Comparison of ENCODE assay signal across 21 cellular contexts in the genomic region with DNA sequence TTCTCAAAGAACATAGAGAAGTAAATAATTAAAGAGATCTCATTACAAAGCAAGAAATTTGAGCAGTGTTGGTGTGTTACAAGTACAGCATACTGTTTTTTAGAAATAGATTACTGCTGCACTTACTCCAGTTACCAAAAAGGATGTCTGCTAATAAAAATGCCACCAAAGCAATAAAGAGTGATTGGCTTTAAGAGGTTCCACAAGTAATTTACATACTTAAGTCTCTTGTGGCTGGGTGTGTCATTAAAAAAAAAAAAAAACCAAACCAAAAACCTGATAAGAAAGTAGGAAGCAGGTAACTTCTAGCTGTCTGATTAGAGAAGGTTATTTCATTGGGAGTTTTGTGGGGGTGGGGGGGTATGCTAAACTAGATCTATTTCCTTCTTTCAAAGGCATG. TPM values are rescaled to one million over a fixed set of nuclear protein-coding genes. Genes with fewer than 3 reads are reported as not detected.
DNase-seq lines count a peak whose midpoint lies in the region; ATAC-seq, FAIRE-seq and TF ChIP-seq lines count a peak whose summit lies in the region.
"Had no signal": no experiment of that assay in that cellular context is flagged by ENCODE, and none has a peak within 500 bp of the region (broad histone marks: within the 10 kb centered on the region; RNA-seq: fewer than 3 reads in every experiment).

No MANE protein-coding gene starts in this region.

- intact Hi-C loops in activated CD4-positive, alpha-beta memory T cell treated with anti-CD3 and anti-CD28 coated beads for 36 hours (cut with micrococcal nuclease): no loop called here

- no peak overlapping the region for H2AFZ ChIP-seq in OCI-LY3 (ENCODE audit: low read depth, low read length)
- H2AFZ ChIP-seq: parathyroid adenoma had no signal

- H3K9ac ChIP-seq in OCI-LY3 (ENCODE audit: low read length): no peak overlapping the region
- H3K9ac ChIP-seq: parathyroid adenoma had no signal

- peaks cover 15% of the 10 kb centered on the region; the same call in 1 of the 2 replicates for H4K20me1 ChIP-seq in OCI-LY3 (ENCODE audit: insufficient read depth, low read length)

- H3K4me2 ChIP-seq in OCI-LY3 (ENCODE audit: low read length): 0 out of 2 replicates have a peak overlapping the region, but pooled peaks have one; percentile 3

- no peak overlapping the region for H3K4me3 ChIP-seq in OCI-LY3 (ENCODE audit: low read length)
- H3K4me3 ChIP-seq: cardiac muscle cell, lower lobe of right lung, sigmoid colon, thoracic aorta had no signal

- TF ChIP-seq CTCF in OCI-LY3 (IDR thresholded peaks at IDR 0.05; ENCODE audit: low read depth, low read length): no peak

- no peaks in the 10 kb centered on the region for H3K27me3 ChIP-seq in OCI-LY3 (ENCODE audit: low read depth, low read length)
- H3K27me3 ChIP-seq: cardiac muscle cell, sigmoid colon had no signal

- no peak overlapping the region for H3K4me3 Mint-ChIP-seq in activated T-cell treated with anti-CD3 and anti-CD28 coated beads, Interleukin-2, amount 50 U/mL, for 72 hours
- H3K4me3 Mint-ChIP-seq in stimulated activated memory B cell treated with anti-CD40 and anti-IgM and Interleukin-4, amounts not matched to agents 10 μg/mL and 1 μg/mL and 100 μg/mL, for 72 hours: no peak overlapping the region
- no peak overlapping the region for H3K4me3 Mint-ChIP-seq in activated CD4-positive, alpha-beta memory T cell treated with anti-CD3 and anti-CD28 coated beads for 36 hours
- H3K4me3 Mint-ChIP-seq: CD14-positive monocyte; immature natural killer cell; stimulated activated effector memory CD8-positive, alpha-beta T cell treated with anti-CD3 and anti-CD28 coated beads, Interleukin-12 subunit alpha, Interleukin-12 subunit beta, amount 100 ng/mL, for 72 hours had no signal

- no peak overlapping the region for H3K27ac ChIP-seq in OCI-LY3 (ENCODE audit: low read length)
- H3K27ac ChIP-seq: cardiac muscle cell, lower lobe of right lung, parathyroid adenoma, sigmoid colon, thoracic aorta had no signal

- peak overlapping the region; percentile 68 for H3K27ac Mint-ChIP-seq in activated T-cell treated with anti-CD3 and anti-CD28 coated beads, Interleukin-2, amount 50 U/mL, for 72 hours
- peak overlapping the region; percentile 55 for H3K27ac Mint-ChIP-seq in stimulated activated memory B cell treated with anti-CD40 and anti-IgM and Interleukin-4, amounts not matched to agents 10 μg/mL and 1 μg/mL and 100 μg/mL, for 72 hours
- no peak overlapping the region for H3K27ac Mint-ChIP-seq in activated CD4-positive, alpha-beta memory T cell treated with anti-CD3 and anti-CD28 coated beads for 36 hours

- H3K79me2 ChIP-seq in OCI-LY3 (ENCODE audit: low read length): no peaks in the 10 kb centered on the region

- no peaks in the 10 kb centered on the region for H3K9me3 Mint-ChIP-seq in activated T-cell treated with anti-CD3 and anti-CD28 coated beads, Interleukin-2, amount 50 U/mL, for 72 hours
- no peaks in the 10 kb centered on the region for H3K9me3 Mint-ChIP-seq in stimulated activated memory B cell treated with anti-CD40 and anti-IgM and Interleukin-4, amounts not matched to agents 10 μg/mL and 1 μg/mL and 100 μg/mL, for 72 hours
- H3K9me3 Mint-ChIP-seq in activated CD4-positive, alpha-beta memory T cell treated with anti-CD3 and anti-CD28 coated beads for 36 hours: no peaks in the 10 kb centered on the region
- H3K9me3 Mint-ChIP-seq: CD14-positive monocyte; immature natural killer cell; stimulated activated effector memory CD8-positive, alpha-beta T cell treated with anti-CD3 and anti-CD28 coated beads, Interleukin-12 subunit alpha, Interleukin-12 subunit beta, amount 100 ng/mL, for 72 hours had no signal

- peaks cover 22% of the 10 kb centered on the region for H3K4me1 ChIP-seq in OCI-LY3 (ENCODE audit: low read length)
- H3K4me1 ChIP-seq: parathyroid adenoma, sigmoid colon had no signal

- no peaks in the 10 kb centered on the region for H3K27me3 Mint-ChIP-seq in activated T-cell treated with anti-CD3 and anti-CD28 coated beads, Interleukin-2, amount 50 U/mL, for 72 hours (ENCODE audit: low read depth)
- H3K27me3 Mint-ChIP-seq in stimulated activated memory B cell treated with anti-CD40 and anti-IgM and Interleukin-4, amounts not matched to agents 10 μg/mL and 1 μg/mL and 100 μg/mL, for 72 hours: no peaks in the 10 kb centered on the region
- no peaks in the 10 kb centered on the region for H3K27me3 Mint-ChIP-seq in activated CD4-positive, alpha-beta memory T cell treated with anti-CD3 and anti-CD28 coated beads for 36 hours

- POLR2A ChIA-PET in activated CD4-positive, alpha-beta memory T cell treated with anti-CD3 and anti-CD28 coated beads for 36 hours (lab: Charles Lee): no interaction called here

- no peaks in the 10 kb centered on the region for H3K9me3 ChIP-seq in OCI-LY3 (ENCODE audit: insufficient read depth, low read length)
- H3K9me3 ChIP-seq: lower lobe of right lung, sigmoid colon, thoracic aorta had no signal

- CTCF ChIA-PET in activated CD4-positive, alpha-beta memory T cell treated with anti-CD3 and anti-CD28 coated beads for 36 hours (lab: Charles Lee): no interaction called here

- ATAC-seq in activated T-cell treated with anti-CD3 and anti-CD28 coated beads, Interleukin-2, amount 50 U/mL, for 72 hours (replicated peaks in 1 of 2): no peak
- peak; percentile 64 for ATAC-seq in stimulated activated memory B cell treated with anti-CD40 and anti-IgM and Interleukin-4, amounts not matched to agents 10 μg/mL and 1 μg/mL and 100 μg/mL, for 72 hours
- ATAC-seq: lower lobe of right lung; stimulated activated effector memory CD8-positive, alpha-beta T cell treated with anti-CD3 and anti-CD28 coated beads, Interleukin-12 subunit alpha, Interleukin-12 subunit beta, amount 100 ng/mL, for 72 hours had no signal

- H3K36me3 Mint-ChIP-seq in activated T-cell treated with anti-CD3 and anti-CD28 coated beads, Interleukin-2, amount 50 U/mL, for 72 hours (ENCODE audit: insufficient read depth in 2 of 2): peaks cover 4 to 25% of the 10 kb centered on the region in 2 donors
- H3K36me3 Mint-ChIP-seq in stimulated activated memory B cell treated with anti-CD40 and anti-IgM and Interleukin-4, amounts not matched to agents 10 μg/mL and 1 μg/mL and 100 μg/mL, for 72 hours: peaks cover 57% of the 10 kb centered on the region
- H3K36me3 Mint-ChIP-seq in activated CD4-positive, alpha-beta memory T cell treated with anti-CD3 and anti-CD28 coated beads for 36 hours: peaks cover 48% of the 10 kb centered on the region

- peaks cover 85% of the 10 kb centered on the region for H3K4me1 Mint-ChIP-seq in activated T-cell treated with anti-CD3 and anti-CD28 coated beads, Interleukin-2, amount 50 U/mL, for 72 hours (ENCODE audit: low read depth)
- peaks cover 31% of the 10 kb centered on the region for H3K4me1 Mint-ChIP-seq in stimulated activated memory B cell treated with anti-CD40 and anti-IgM and Interleukin-4, amounts not matched to agents 10 μg/mL and 1 μg/mL and 100 μg/mL, for 72 hours
- H3K4me1 Mint-ChIP-seq in activated CD4-positive, alpha-beta memory T cell treated with anti-CD3 and anti-CD28 coated beads for 36 hours (ENCODE audit: low read depth): peaks cover 74% of the 10 kb centered on the region

- FAIRE-seq in islet of Langerhans (lab: Jason Lieb, UNC): peak; percentile 27

- peaks cover 55% of the 10 kb centered on the region for H3K36me3 ChIP-seq in OCI-LY3 (replicated peaks; ENCODE audit: low read depth, low read length)

- DNase-seq in activated T-cell treated with anti-CD3 and anti-CD28 coated beads, Interleukin-2, amount 50 U/mL, for 72 hours: no peak
- DNase-seq in activated T-cell treated with anti-CD3 and anti-CD28 coated beads, Interleukin-2, amount 50 U/mL, for 48 hours: no peak
- DNase-seq in HuH-7.5 (ENCODE audit: low spot score) (no peak), NCI-H69 (lab: John Stamatoyannopoulos, UW) (no peak)
- DNase-seq in activated CD4-positive, alpha-beta memory T cell treated with anti-CD3 and anti-CD28 coated beads for 36 hours: no peak
- DNase-seq: activated effector memory CD4-positive, alpha-beta T cell treated with anti-CD3 and anti-CD28 coated beads, Interleukin-2, amount 50 U/mL, for 16 hours; amygdala; GDM1; immature natural killer cell; lower lobe of right lung; NCI-H187; sigmoid colon; T1000 had no signal

RNA-seq across cellular contexts. Expression of gene RAB11A, which starts 15.2 kb away (rescaled TPM):
- 100 to 1,000 TPM; 137 to 145 TPM for total RNA-seq in activated T-cell treated with anti-CD3 and anti-CD28 coated beads, Interleukin-2, amount 50 U/mL, for 72 hours
- total RNA-seq in activated CD4-positive, alpha-beta memory T cell treated with anti-CD3 and anti-CD28 coated beads for 36 hours: 100 to 1,000 TPM; 171 to 181 TPM
